In the genomic region with DNA sequence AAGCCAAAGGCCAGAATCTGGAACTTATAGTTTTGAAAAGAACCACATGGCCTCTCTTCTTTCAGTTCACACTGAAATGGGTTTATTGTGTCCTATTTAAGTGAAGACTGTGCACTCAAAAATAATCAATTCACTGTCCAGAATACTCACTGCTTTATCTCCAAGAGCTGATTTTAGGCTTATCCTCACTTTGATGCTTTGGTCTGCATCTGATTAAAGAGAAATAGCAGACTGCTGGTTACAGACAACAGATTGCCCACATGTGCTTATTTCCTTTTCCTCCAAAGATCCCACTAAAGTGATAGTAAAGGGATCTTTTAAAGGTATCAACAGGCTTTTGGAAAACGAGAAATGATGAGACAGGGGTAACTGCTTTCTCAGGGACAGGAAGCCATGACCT, we compare ENCODE assay signal across 33 cellular contexts. TPM values are rescaled to one million over a fixed set of nuclear protein-coding genes. Genes with fewer than 3 reads are reported as not detected.
"Had no signal": no experiment of that assay in that cellular context is flagged by ENCODE, and none has a peak within 500 bp of the region (broad histone marks: within the 10 kb centered on the region; RNA-seq: fewer than 3 reads in every experiment).

No MANE protein-coding gene starts in this region.

- DNase-seq: colonic mucosa; effector memory CD4-positive, alpha-beta T cell; erythroblast; esophagus squamous epithelium; foreskin melanocyte; glutamatergic neuron; heart right ventricle; hippocampal formation; immature natural killer cell; islet precursor cell; kidney glomerular epithelial cell; left colon; left ventricle myocardium superior; lower lobe of right lung; mucosa of descending colon; naive B cell; stimulated activated CD4-positive, alpha-beta T cell treated with anti-CD3 and anti-CD28 coated beads, Interleukin-2, amount 100 ng/mL, for 24 hours; stimulated activated CD4-positive, alpha-beta T cell treated with anti-CD3 and anti-CD28 coated beads, Interleukin-4, amount 100 ng/mL, for 24 hours; stimulated activated naive CD4-positive, alpha-beta T cell treated with Interleukin-2 at 50 U/mL for 16 hours; stomach; tibial artery had no signal

- H3K9me3 Mint-ChIP-seq: dendritic cell treated with granulocyte-macrophage colony-stimulating factor and Interleukin-4, amounts not matched to agents 40 ng/mL and 50 ng/mL, for 4 days; memory B cell; naive B cell; natural killer cell treated with Interleukin-12 subunit alpha and Interleukin-12 subunit beta and Interleukin-15 and Interleukin-18, amount 100 ng/mL, for 72 hours; neural crest cell; stimulated activated effector memory CD8-positive, alpha-beta T cell treated with anti-CD3 and anti-CD28 coated beads, Interleukin-12 subunit alpha, Interleukin-12 subunit beta, amount 100 ng/mL, for 72 hours; type B pancreatic cell had no signal

- H3K27me3 Mint-ChIP-seq: dendritic cell treated with granulocyte-macrophage colony-stimulating factor and Interleukin-4, amounts not matched to agents 40 ng/mL and 50 ng/mL, for 4 days had no signal

- H3K79me2 ChIP-seq: parathyroid adenoma had no signal

- FAIRE-seq: endometrium had no signal

- H3K27me3 ChIP-seq: colonic mucosa, esophagus squamous epithelium, right atrium auricular region, tibial artery had no signal

- H2AFZ ChIP-seq: parathyroid adenoma had no signal

- H3K4me1 Mint-ChIP-seq: immature natural killer cell, memory B cell, naive B cell had no signal

- H3K9ac ChIP-seq: parathyroid adenoma had no signal

- H3K4me3 ChIP-seq: colonic mucosa, esophagus squamous epithelium, heart right ventricle, lower lobe of right lung, mucosa of descending colon, prostate gland, right atrium auricular region, stomach, tibial artery had no signal

- H3K36me3 Mint-ChIP-seq: immature natural killer cell; memory B cell; naive B cell; natural killer cell treated with Interleukin-12 subunit alpha and Interleukin-12 subunit beta and Interleukin-15 and Interleukin-18, amount 100 ng/mL, for 72 hours; stimulated activated effector memory CD8-positive, alpha-beta T cell treated with anti-CD3 and anti-CD28 coated beads, Interleukin-12 subunit alpha, Interleukin-12 subunit beta, amount 100 ng/mL, for 72 hours; type B pancreatic cell had no signal

- H3K9me3 ChIP-seq: colonic mucosa, esophagus squamous epithelium, heart right ventricle, lower lobe of right lung, mucosa of descending colon, prostate gland, right atrium auricular region, stomach, tibial artery had no signal

- H3K36me3 ChIP-seq: colonic mucosa, esophagus squamous epithelium, lower lobe of right lung, prostate gland, stomach, tibial artery had no signal

- H3K4me3 Mint-ChIP-seq: dendritic cell treated with granulocyte-macrophage colony-stimulating factor and Interleukin-4, amounts not matched to agents 40 ng/mL and 50 ng/mL, for 4 days; immature natural killer cell; memory B cell; naive B cell; natural killer cell treated with Interleukin-12 subunit alpha and Interleukin-12 subunit beta and Interleukin-15 and Interleukin-18, amount 100 ng/mL, for 72 hours; neural crest cell; stimulated activated effector memory CD8-positive, alpha-beta T cell treated with anti-CD3 and anti-CD28 coated beads, Interleukin-12 subunit alpha, Interleukin-12 subunit beta, amount 100 ng/mL, for 72 hours; type B pancreatic cell had no signal

- H3K4me1 ChIP-seq: colonic mucosa, esophagus squamous epithelium, lower lobe of right lung, parathyroid adenoma, prostate gland, right atrium auricular region, tibial artery had no signal

- ATAC-seq: heart right ventricle; left colon; left ventricle myocardium superior; lower lobe of right lung; mucosa of descending colon; natural killer cell treated with Interleukin-12 subunit alpha and Interleukin-12 subunit beta and Interleukin-15 and Interleukin-18, amount 100 ng/mL, for 72 hours; sciatic nerve; stimulated activated effector memory CD8-positive, alpha-beta T cell treated with anti-CD3 and anti-CD28 coated beads, Interleukin-12 subunit alpha, Interleukin-12 subunit beta, amount 100 ng/mL, for 72 hours had no signal

- H3K27ac Mint-ChIP-seq: dendritic cell treated with granulocyte-macrophage colony-stimulating factor and Interleukin-4, amounts not matched to agents 40 ng/mL and 50 ng/mL, for 4 days; immature natural killer cell; memory B cell; naive B cell; natural killer cell treated with Interleukin-12 subunit alpha and Interleukin-12 subunit beta and Interleukin-15 and Interleukin-18, amount 100 ng/mL, for 72 hours; stimulated activated effector memory CD8-positive, alpha-beta T cell treated with anti-CD3 and anti-CD28 coated beads, Interleukin-12 subunit alpha, Interleukin-12 subunit beta, amount 100 ng/mL, for 72 hours; type B pancreatic cell had no signal

- H3K27ac ChIP-seq: colonic mucosa, esophagus squamous epithelium, heart right ventricle, lower lobe of right lung, parathyroid adenoma, prostate gland, right atrium auricular region, stomach, tibial artery had no signal

RNA-seq across cellular contexts. Expression of a gene that starts 30.6 kb away (rescaled TPM):
- total RNA-seq: natural killer cell treated with Interleukin-12 subunit alpha and Interleukin-12 subunit beta and Interleukin-15 and Interleukin-18, amount 100 ng/mL, for 72 hours; neural crest cell; osteoblast; sciatic nerve had no signal
- polyA plus RNA-seq: immature natural killer cell had no signal
